15 cellular contexts compared by ENCODE assay signal in the genomic region with DNA sequence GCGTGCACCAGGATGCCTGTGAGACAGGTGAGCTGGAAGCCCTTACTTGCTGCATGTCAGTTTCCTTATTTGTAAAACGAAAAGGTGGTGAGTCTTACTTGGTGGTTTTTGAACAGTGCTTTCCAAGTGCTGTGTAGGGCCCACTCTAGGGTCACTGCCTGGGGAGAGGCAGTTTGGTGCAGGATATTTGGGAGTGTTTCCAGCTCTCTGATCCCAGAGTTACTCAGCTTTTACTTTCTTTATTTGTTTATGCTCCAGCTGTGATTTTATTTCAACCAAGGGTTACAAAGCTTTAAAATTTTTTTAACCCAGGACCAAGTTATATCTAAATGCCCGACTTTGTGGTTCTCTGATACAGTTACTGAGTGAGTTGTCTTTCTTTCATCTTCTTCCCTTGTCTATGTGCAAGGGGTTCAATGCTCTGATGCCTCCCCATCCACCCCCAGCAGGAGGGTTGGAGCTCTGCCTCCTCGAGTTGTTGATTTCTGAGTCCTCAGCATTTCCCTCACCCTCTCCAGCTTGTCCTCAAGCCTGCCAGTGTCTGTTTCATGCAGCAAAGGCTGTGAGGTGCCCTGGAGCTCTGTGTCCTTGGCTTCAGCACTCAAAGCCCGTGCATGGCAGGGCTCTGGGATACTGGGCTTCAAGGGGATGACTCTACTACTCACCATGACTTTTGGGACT.
A peak's percentile ranks its signal among the peaks of the same experiment; 100 is the strongest.
DNase-seq lines count a peak whose midpoint lies in the region; ATAC-seq and TF ChIP-seq lines count a peak whose summit lies in the region.
"Had no signal": no experiment of that assay in that cellular context is flagged by ENCODE, and none has a peak within 500 bp of the region (broad histone marks: within the 10 kb centered on the region; RNA-seq: fewer than 3 reads in every experiment).

No MANE protein-coding gene starts in this region.

- H3K36me3 ChIP-seq in mucosa of descending colon (ENCODE audit: low read depth), result no peaks in the 10 kb centered on the region
- H3K36me3 ChIP-seq in stomach, result no peaks in the 10 kb centered on the region

- ATAC-seq in mucosa of descending colon (peak; percentile 19), GM18907 (IDR thresholded peaks at IDR 0.05; ENCODE audit: unreplicated experiment) (no peak)
- ATAC-seq: naive thymus-derived CD8-positive, alpha-beta T cell; stimulated activated naive CD8-positive, alpha-beta T cell treated with anti-CD3 and anti-CD28 coated beads, Interleukin-15, Interleukin-2, amounts not matched to agents 100 U/mL and 50 U/mL, for 24 hours had no signal

- H3K27ac ChIP-seq in stomach, result peak overlapping the region; percentile 65 to 86 (median 70)

- no peak for TF ChIP-seq POLR2A in stomach (IDR thresholded peaks at IDR 0.05)

- H3K27me3 ChIP-seq in stomach, result no peaks in the 10 kb centered on the region

- 15 to 46% (median 31%) methylated on average over 5 of the region's 5 CpGs for WGBS in stomach, 5 donors

- H3K4me1 ChIP-seq in mucosa of descending colon (ENCODE audit: low read depth), result peaks cover 14% of the 10 kb centered on the region
- H3K4me1 ChIP-seq in stomach, result peaks cover 31 to 68% (median 47%) of the 10 kb centered on the region in 4 donors

- no peaks in the 10 kb centered on the region for H3K9me3 ChIP-seq in mucosa of descending colon
- H3K9me3 ChIP-seq in stomach, result no peaks in the 10 kb centered on the region

- no peak overlapping the region for H3K4me3 ChIP-seq in mucosa of descending colon
- no peak overlapping the region for H3K4me3 ChIP-seq in stomach

- no peak for TF ChIP-seq CTCF in mucosa of descending colon (IDR thresholded peaks at IDR 0.05)
- no peak for TF ChIP-seq CTCF in stomach (IDR thresholded peaks at IDR 0.05)

- TF ChIP-seq EP300 in stomach (IDR thresholded peaks at IDR 0.05), result no peak

- peak; percentile 32 for DNase-seq in LHCN-M2 (ENCODE audit: low read depth)
- peak; percentile 54 for DNase-seq in fibroblast of peridontal ligament (ENCODE audit: extremely low read depth)
- no peak for DNase-seq in mucosa of descending colon
- DNase-seq in stomach, result no peak
- DNase-seq in RKO (ENCODE audit: low spot score), result no peak
- no peak for DNase-seq in GOT3 (lab: John Stamatoyannopoulos, UW)
- no peak for DNase-seq in occipital lobe (lab: John Stamatoyannopoulos, UW)
- DNase-seq: activated CD4-positive, alpha-beta T cell treated with anti-CD3 and anti-CD28 coated beads for 1 hour; activated CD8-positive, alpha-beta memory T cell treated with anti-CD3 and anti-CD28 coated beads, Interleukin-2, amount 50 U/mL, for 4 hours; activated naive CD4-positive, alpha-beta T cell treated with anti-CD3 and anti-CD28 coated beads, Interleukin-2, amount 50 U/mL, for 16 hours; H9; naive thymus-derived CD8-positive, alpha-beta T cell; RPMI8226; stimulated activated naive CD8-positive, alpha-beta T cell treated with anti-CD3 and anti-CD28 coated beads, Interleukin-15, Interleukin-2, amounts not matched to agents 100 U/mL and 50 U/mL, for 24 hours had no signal

- intact Hi-C loops in mucosa of descending colon (cut with DNase I, micrococcal nuclease) (no loop called here), stomach (cut with DNase I; ENCODE audit: low total_unique reads) (no loop called here)

Comparison
In these comparisons a context has a peak if more than half of its experiments do, and no peak if none do; other contexts are left out.
1. DNase-seq: peak in LHCN-M2 (single experiment) and fibroblast of peridontal ligament (single experiment); none in mucosa of descending colon (0 of 3), stomach (single experiment), RKO (single experiment), GOT3 (single experiment) and occipital lobe (single experiment).